ENCODE assay signal across 8 cellular contexts in the genomic region with DNA sequence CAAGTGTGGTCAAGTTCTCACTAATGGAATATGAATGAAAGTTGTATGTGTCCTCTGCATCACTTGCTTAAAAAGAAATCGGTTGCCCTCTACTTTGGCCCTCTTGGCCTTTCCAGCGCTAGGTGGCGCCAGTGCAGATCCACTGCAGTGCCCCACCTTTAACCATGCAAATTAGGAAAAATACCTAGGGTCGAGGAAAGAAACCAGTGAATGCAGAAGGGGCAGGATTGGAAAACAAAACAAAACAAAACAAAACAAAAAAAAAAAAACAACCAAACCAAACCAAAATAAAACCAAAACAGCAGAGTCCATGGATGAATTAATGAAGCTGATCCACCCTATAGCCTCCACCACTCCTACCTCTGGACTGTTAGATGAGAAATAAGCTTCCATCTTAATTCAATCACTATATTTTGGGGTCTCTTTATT. TPM values are rescaled to one million over a fixed set of nuclear protein-coding genes. Genes with fewer than 3 reads are reported as not detected.
DNase-seq lines count a peak whose midpoint lies in the region; ATAC-seq, FAIRE-seq and TF ChIP-seq lines count a peak whose summit lies in the region.

No MANE protein-coding gene starts in this region.

- H3K27ac ChIP-seq in 22Rv1, result no peak overlapping the region

- no peak for ATAC-seq in HG02885 (IDR thresholded peaks at IDR 0.05; ENCODE audit: poor library complexity, unreplicated experiment)

- peak; percentile 98 for TF ChIP-seq CTCF in 22Rv1 (IDR thresholded peaks at IDR 0.05)

- TF ChIP-seq POLR2A in GM12892 (IDR thresholded peaks at IDR 0.05; ENCODE audit: low read depth, low read length), result no peak

- peak; percentile 67 for FAIRE-seq in GM12892 (lab: Jason Lieb, UNC)

- DNase-seq in GM12892 (ENCODE audit: insufficient read length) (no peak), NCI-H460 (ENCODE audit: extremely low read depth, low read depth) (peak; percentile 66), mucosa of gallbladder (ENCODE audit: low spot score) (peak; percentile 76)
- peak; percentile 89 to 90 for DNase-seq in activated CD4-positive, alpha-beta T cell treated with anti-CD3 and anti-CD28 coated beads, Interleukin-2, amount 50 U/mL, for 48 hours
- peak; percentile 61 for DNase-seq in effector CD8-positive, alpha-beta T cell (lab: John Stamatoyannopoulos, UW)
- peak; percentile 65 for DNase-seq in stimulated activated CD8-positive, alpha-beta memory T cell treated with anti-CD3 and anti-CD28 coated beads, Interleukin-7, amount 100 ng/mL, for 24 hours (ENCODE audit: low read depth)

RNA-seq across cellular contexts. Expression of a gene that starts 12.9 kb away (rescaled TPM):
- 40.8 TPM for polyA plus RNA-seq in GM12892 (2012; ENCODE audit: missing spikeins)
- 61.1 and 73.4 TPM in 2 replicates for total RNA-seq in NCI-H460 (2014; rRNA removed; shearing (Covaris generic))
- 37.6 and 44.6 TPM in 2 replicates for polyA plus RNA-seq in NCI-H460 (2014; cell fraction: nucleus; rRNA removed)
- total RNA-seq in mucosa of gallbladder, result 62.5 TPM

RNA-seq across cellular contexts. Expression of a gene that starts 27.4 kb away (rescaled TPM):
- 56.2 TPM for polyA plus RNA-seq in GM12892 (2012; ENCODE audit: missing spikeins)
- 47.8 and 54.4 TPM in 2 replicates for total RNA-seq in NCI-H460 (2014; rRNA removed; shearing (Covaris generic))
- polyA plus RNA-seq in NCI-H460 (2014; cell fraction: nucleus; rRNA removed), result 23.8 and 26.6 TPM in 2 replicates
- total RNA-seq in mucosa of gallbladder, result 62.0 TPM
